25 cellular contexts compared by ENCODE assay signal in genomic region chr2:235444101-235444597, GRCh38. TPM values are rescaled to one million over a fixed set of nuclear protein-coding genes. Genes with fewer than 3 reads are reported as not detected.
A peak's percentile ranks its signal among the peaks of the same experiment; 100 is the strongest.
DNase-seq lines count a peak whose midpoint lies in the region; ATAC-seq, FAIRE-seq and TF ChIP-seq lines count a peak whose summit lies in the region.
"Had no signal": no experiment of that assay in that cellular context is flagged by ENCODE, and none has a peak within 500 bp of the region (broad histone marks: within the 10 kb centered on the region; RNA-seq: fewer than 3 reads in every experiment).

No MANE protein-coding gene starts in this region.

- no peaks in the 10 kb centered on the region for H3K27me3 ChIP-seq in BLaER1 treated with 17β-estradiol and CSF1 and Interleukin-3, amounts not matched to agents 10 nM and 100 nM
- H3K27me3 ChIP-seq in breast epithelium (no peaks in the 10 kb centered on the region), SK-N-SH (ENCODE audit: insufficient read depth) (no peaks in the 10 kb centered on the region)
- H3K27me3 ChIP-seq: MG63, pancreas, sigmoid colon had no signal

- 64% methylated on average over 7 of the region's 7 CpGs for WGBS in SK-N-SH (ENCODE audit: low lambda C conversion rate)

- no peaks in the 10 kb centered on the region for H4K20me1 ChIP-seq in BLaER1 treated with 17β-estradiol and CSF1 and Interleukin-3, amounts not matched to agents 10 nM and 100 nM
- H4K20me1 ChIP-seq in SK-N-SH (ENCODE audit: insufficient read depth) = no peaks in the 10 kb centered on the region

- peak; percentile 64 for DNase-seq in HT-29 (ENCODE audit: low spot score)
- DNase-seq in breast epithelium (ENCODE audit: low spot score in 2 of 2) = peak; percentile 56 to 70
- DNase-seq in mucosa of descending colon = peak in 1 of 3 donors; percentile 28
- no peak for DNase-seq in SK-N-SH
- DNase-seq in NCI-H2227 (lab: John Stamatoyannopoulos, UW; ENCODE audit: unreplicated experiment) = no peak
- no peak for DNase-seq in HTR-8/SVneo (ENCODE audit: insufficient read length, low spot score)
- no peak for DNase-seq in NCI-H187 (lab: John Stamatoyannopoulos, UW)
- DNase-seq: activated CD8-positive, alpha-beta T cell treated with anti-CD3 and anti-CD28 coated beads, Interleukin-2, amount 10 ng/mL, durations not matched to agents 7 days and 5 days; activated naive CD4-positive, alpha-beta T cell treated with anti-CD3 and anti-CD28 coated beads, Interleukin-2, amount 10 ng/mL, durations not matched to agents 7 days and 5 days; activated T-cell treated with anti-CD3 and anti-CD28 coated beads, Interleukin-2, amount 50 U/mL, for 4 hours; aorta; DND-41; kidney; MG63; naive thymus-derived CD8-positive, alpha-beta T cell; NCI-H146; NCI-H69; pancreas; SHP77 treated with DMSO at 0.1 percent for 48 hours; sigmoid colon had no signal

- H3K4me1 ChIP-seq in BLaER1 treated with 17β-estradiol and CSF1 and Interleukin-3, amounts not matched to agents 10 nM and 100 nM = peaks cover 15 to 41% (median 24%) of the 10 kb centered on the region in 10 experiments
- H3K4me1 ChIP-seq in breast epithelium (no peaks in the 10 kb centered on the region), mucosa of descending colon (ENCODE audit: low read depth) (no peaks in the 10 kb centered on the region), SK-N-SH (ENCODE audit: control insufficient read depth in 1 of 2, insufficient read depth in 2 of 2, low read depth in 1 of 2, low read length in 1 of 2) (no peaks in the 10 kb centered on the region)
- H3K4me1 ChIP-seq: HAP-1, pancreas, sigmoid colon had no signal

- ATAC-seq in mucosa of descending colon = peak; percentile 54
- ATAC-seq: activated CD8-positive, alpha-beta T cell treated with anti-CD3 and anti-CD28 coated beads, Interleukin-2, amount 10 ng/mL, durations not matched to agents 7 days and 5 days; activated T-cell treated with anti-CD3 and anti-CD28 coated beads, Interleukin-2, amount 50 U/mL, for 4 hours; naive thymus-derived CD8-positive, alpha-beta T cell; stimulated activated effector memory CD8-positive, alpha-beta T cell treated with anti-CD3 and anti-CD28 coated beads, Interleukin-12 subunit alpha, Interleukin-12 subunit beta, amount 100 ng/mL, for 72 hours had no signal

- peak overlapping the region in 6 of 11 experiments; percentile 34 to 88 (median 77); a peak in 7 of 22 replicates for H3K4me2 ChIP-seq in BLaER1 treated with 17β-estradiol and CSF1 and Interleukin-3, amounts not matched to agents 10 nM and 100 nM
- no peak overlapping the region for H3K4me2 ChIP-seq in SK-N-SH

- no peaks in the 10 kb centered on the region for H3K9me2 ChIP-seq in SK-N-SH

- intact Hi-C loops in breast epithelium (cut with DNase I; ENCODE audit: low total_unique reads) (loop anchor here (5.0 kb wide), 1 partner anchor 707 kb away; no protein-coding TSS in a partner anchor), mucosa of descending colon (cut with DNase I, micrococcal nuclease) (no loop called here)

- no peak for TF ChIP-seq POLR2A in breast epithelium (IDR thresholded peaks at IDR 0.05)

- FAIRE-seq in HTR-8/SVneo (lab: Jason Lieb, UNC) = no peak
- FAIRE-seq: frontal cortex, kidney, pancreas had no signal

- H3K9ac ChIP-seq in BLaER1 treated with 17β-estradiol and CSF1 and Interleukin-3, amounts not matched to agents 10 nM and 100 nM = no peak overlapping the region
- no peak overlapping the region for H3K9ac ChIP-seq in SK-N-SH

- no peak for TF ChIP-seq EP300 in SK-N-SH (IDR thresholded peaks at IDR 0.05; ENCODE audit: borderline replicate concordance in 1 of 2, low read depth in 1 of 2, low read length in 1 of 2)

- H2AFZ ChIP-seq in SK-N-SH (ENCODE audit: low read depth) = no peak overlapping the region

- no peaks in the 10 kb centered on the region for H3F3A ChIP-seq in SK-N-SH (replicated peaks; ENCODE audit: insufficient read depth)

- no peak overlapping the region for H3K4me3 ChIP-seq in BLaER1 treated with 17β-estradiol and CSF1 and Interleukin-3, amounts not matched to agents 10 nM and 100 nM
- no peak overlapping the region for H3K4me3 ChIP-seq in breast epithelium
- H3K4me3 ChIP-seq in mucosa of descending colon = no peak overlapping the region
- H3K4me3 ChIP-seq in SK-N-SH (ENCODE audit: low read depth in 2 of 2, low read length in 1 of 2) = no peak overlapping the region
- H3K4me3 ChIP-seq: HAP-1, MG63, pancreas, sigmoid colon, thoracic aorta had no signal

- H3K79me2 ChIP-seq in SK-N-SH (ENCODE audit: insufficient read depth) = no peaks in the 10 kb centered on the region

- POLR2A ChIA-PET in SK-N-SH (lab: Yijun Ruan, JAX) = no interaction called here

- peaks cover 12 to 23% (median 15%) of the 10 kb centered on the region in 11 experiments for H3K9me3 ChIP-seq in BLaER1 treated with 17β-estradiol and CSF1 and Interleukin-3, amounts not matched to agents 10 nM and 100 nM (replicated peaks in 1 of 11)
- H3K9me3 ChIP-seq in breast epithelium (peaks cover 6 to 10% of the 10 kb centered on the region in 2 donors), mucosa of descending colon (peaks cover 6% of the 10 kb centered on the region), SK-N-SH (no peaks in the 10 kb centered on the region)
- H3K9me3 ChIP-seq: HAP-1, MG63, pancreas, sigmoid colon, thoracic aorta had no signal

- no peak for TF ChIP-seq CTCF in breast epithelium (IDR thresholded peaks at IDR 0.05)
- TF ChIP-seq CTCF in mucosa of descending colon (IDR thresholded peaks at IDR 0.05) = no peak
- TF ChIP-seq CTCF in SK-N-SH (IDR thresholded peaks at IDR 0.05) = no peak

- no peak for TF ChIP-seq RAD21 in SK-N-SH (IDR thresholded peaks at IDR 0.05; ENCODE audit: low read length)

- CTCF ChIA-PET in SK-N-SH (lab: Yijun Ruan, JAX) = interaction anchor here (1.6 kb wide), 1 partner anchor 28 kb away, joined by 3 read pairs; no protein-coding TSS in a partner anchor

- peak overlapping the region in 7 of 11 experiments; percentile 52 to 69 (median 61); a peak in 11 of 22 replicates for H3K27ac ChIP-seq in BLaER1 treated with 17β-estradiol and CSF1 and Interleukin-3, amounts not matched to agents 10 nM and 100 nM
- H3K27ac ChIP-seq in breast epithelium (peak overlapping the region; percentile 66 to 68), SK-N-SH (ENCODE audit: low read depth in 2 of 2, low read length in 1 of 2) (no peak overlapping the region)
- H3K27ac ChIP-seq: pancreas, sigmoid colon, thoracic aorta had no signal

- H3K36me3 ChIP-seq in BLaER1 treated with 17β-estradiol and CSF1 and Interleukin-3, amounts not matched to agents 10 nM and 100 nM = peaks cover 0 to 6% (median 0%) of the 10 kb centered on the region in 11 experiments; a peak in 1 of 22 replicates
- no peaks in the 10 kb centered on the region for H3K36me3 ChIP-seq in breast epithelium
- no peaks in the 10 kb centered on the region for H3K36me3 ChIP-seq in mucosa of descending colon (ENCODE audit: low read depth)
- H3K36me3 ChIP-seq in SK-N-SH (replicated peaks in 1 of 2; ENCODE audit: control insufficient read depth in 1 of 2, insufficient read depth in 2 of 2, low read length in 1 of 2) = no peaks in the 10 kb centered on the region
- H3K36me3 ChIP-seq: HAP-1, MG63, pancreas, sigmoid colon, thoracic aorta had no signal

TF ChIP-seq in SK-N-SH, 30 proteins besides CTCF, POLR2A, EP300 and RAD21 (continues in another document):
- no peak for TF ChIP-seq FOXJ3 (CRISPR knock-in tag; IDR thresholded peaks at IDR 0.05)
- no peak for TF ChIP-seq IRF3 (IDR thresholded peaks at IDR 0.05; ENCODE audit: low read depth, low read length)
- TF ChIP-seq RXRA (IDR thresholded peaks at IDR 0.05; ENCODE audit: borderline replicate concordance, low read depth) = no peak
- no peak for TF ChIP-seq GATA2 (CRISPR knock-in tag; IDR thresholded peaks at IDR 0.05)
- no peak for TF ChIP-seq YY1 (IDR thresholded peaks at IDR 0.05; ENCODE audit: low read depth)
- TF ChIP-seq CHD2 (IDR thresholded peaks at IDR 0.05; ENCODE audit: low read length, partially characterized antibody) = no peak
- TF ChIP-seq REST (IDR thresholded peaks at IDR 0.05; ENCODE audit: low read depth, low read length) = no peak

RNA-seq across cellular contexts. Expression of gene AGAP1, which starts 49.7 kb away (rescaled TPM):
- total RNA-seq in HT-29 (2014; rRNA removed; shearing (Covaris generic)) = 31.1 and 44.8 TPM in 2 replicates
- total RNA-seq in breast epithelium (10 to 100 TPM; 19.7 to 27.1 (median 25.9) TPM), mucosa of descending colon (100 to 1,000 TPM in 1 of 3 donors, 10 to 100 TPM in 2; 68.1 to 112 (median 88.9) TPM)
- polyA plus RNA-seq in SK-N-SH (2012; rRNA removed) = 8.8 and 9.4 TPM in 2 replicates
- polyA plus RNA-seq in SK-N-SH (2012; cell fraction: cytosol; rRNA removed) = 4.9 and 7.6 TPM in 2 replicates
- 9.4 and 9.9 TPM in 2 replicates for polyA plus RNA-seq in SK-N-SH (2012; cell fraction: nucleus; rRNA removed)

Comparison
In these comparisons a context has a peak if more than half of its experiments do, and no peak if none do; other contexts are left out.
1. H3K27ac ChIP-seq: peak in BLaER1 treated with 17β-estradiol and CSF1 and Interleukin-3, amounts not matched to agents 10 nM and 100 nM (7 of 11) and breast epithelium (2 of 2); none in SK-N-SH (0 of 2).
2. DNase-seq: peak in HT-29 (single experiment) and breast epithelium (2 of 2); none in SK-N-SH (single experiment), NCI-H2227 (single experiment), HTR-8/SVneo (single experiment) and NCI-H187 (0 of 2).